Comparison of ENCODE assay signal across 1 cellular context in genomic region chr6:71403422-71404134, GRCh38.
TF ChIP-seq lines count a peak whose summit lies in the region.

No MANE protein-coding gene starts in this region.

TF ChIP-seq in WTC11, 78 proteins besides CTCF, POLR2A, EP300 and RAD21 (continued from another document):
- TF ChIP-seq ATF2 (CRISPR knock-in tag; IDR thresholded peaks at IDR 0.05; ENCODE audit: borderline replicate concordance, low read depth) (no peak), ATF1 (CRISPR knock-in tag; IDR thresholded peaks at IDR 0.05) (no peak), IRF2 (CRISPR knock-in tag; IDR thresholded peaks at IDR 0.05; ENCODE audit: borderline replicate concordance, low read depth) (no peak), GRHL2 (CRISPR knock-in tag; IDR thresholded peaks at IDR 0.05; ENCODE audit: insufficient replicate concordance, severe bottlenecking) (no peak), HMGA2 (CRISPR knock-in tag; IDR thresholded peaks at IDR 0.05) (no peak), FOXJ3 (CRISPR knock-in tag; IDR thresholded peaks at IDR 0.05; ENCODE audit: borderline replicate concordance) (no peak)
- TF ChIP-seq, protein P1, sequence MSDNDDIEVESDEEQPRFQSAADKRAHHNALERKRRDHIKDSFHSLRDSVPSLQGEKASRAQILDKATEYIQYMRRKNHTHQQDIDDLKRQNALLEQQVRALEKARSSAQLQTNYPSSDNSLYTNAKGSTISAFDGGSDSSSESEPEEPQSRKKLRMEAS (CRISPR knock-in tag; IDR thresholded peaks at IDR 0.05), result no peak
- TF ChIP-seq, protein P2, sequence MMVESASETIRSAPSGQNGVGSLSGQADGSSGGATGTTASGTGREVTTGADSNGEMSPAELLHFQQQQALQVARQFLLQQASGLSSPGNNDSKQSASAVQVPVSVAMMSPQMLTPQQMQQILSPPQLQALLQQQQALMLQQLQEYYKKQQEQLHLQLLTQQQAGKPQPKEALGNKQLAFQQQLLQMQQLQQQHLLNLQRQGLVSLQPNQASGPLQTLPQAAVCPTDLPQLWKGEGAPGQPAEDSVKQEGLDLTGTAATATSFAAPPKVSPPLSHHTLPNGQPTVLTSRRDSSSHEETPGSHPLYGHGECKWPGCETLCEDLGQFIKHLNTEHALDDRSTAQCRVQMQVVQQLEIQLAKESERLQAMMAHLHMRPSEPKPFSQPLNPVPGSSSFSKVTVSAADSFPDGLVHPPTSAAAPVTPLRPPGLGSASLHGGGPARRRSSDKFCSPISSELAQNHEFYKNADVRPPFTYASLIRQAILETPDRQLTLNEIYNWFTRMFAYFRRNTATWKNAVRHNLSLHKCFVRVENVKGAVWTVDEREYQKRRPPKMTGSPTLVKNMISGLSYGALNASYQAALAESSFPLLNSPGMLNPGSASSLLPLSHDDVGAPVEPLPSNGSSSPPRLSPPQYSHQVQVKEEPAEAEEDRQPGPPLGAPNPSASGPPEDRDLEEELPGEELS (CRISPR knock-in tag; IDR thresholded peaks at IDR 0.05), result no peak
